Comparison of ENCODE assay signal across 21 cellular contexts in the genomic region with DNA sequence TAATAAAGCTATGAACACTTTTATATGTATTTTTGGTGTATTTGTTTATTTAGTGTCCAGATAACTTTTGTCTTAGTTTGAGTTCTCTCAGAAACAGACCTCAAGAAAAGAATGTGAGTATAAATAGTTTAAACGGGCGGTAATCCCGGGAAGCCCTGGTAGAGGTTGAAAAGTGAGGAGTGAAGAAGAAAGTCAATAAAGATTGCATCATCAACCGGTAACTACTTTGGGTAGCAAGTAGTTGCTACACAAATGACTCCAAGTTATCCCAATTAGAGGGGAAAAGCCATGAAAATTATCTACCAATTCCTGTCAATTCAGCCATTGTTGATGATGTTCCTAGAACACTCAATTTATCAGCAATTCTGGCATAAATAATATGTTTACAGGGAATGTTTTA.
DNase-seq lines count a peak whose midpoint lies in the region; ATAC-seq, FAIRE-seq and TF ChIP-seq lines count a peak whose summit lies in the region.
"Had no signal": no experiment of that assay in that cellular context is flagged by ENCODE, and none has a peak within 500 bp of the region (broad histone marks: within the 10 kb centered on the region; RNA-seq: fewer than 3 reads in every experiment).

No MANE protein-coding gene starts in this region.

- CTCF ChIA-PET in Calu3 (lab: Charles Lee): no interaction called here
- CTCF ChIA-PET in K562 (lab: Yijun Ruan, JAX; ENCODE audit: low intra/inter-chr PET ratio): no interaction called here
- CTCF ChIA-PET in T-cell (lab: Charles Lee): no interaction called here

- FAIRE-seq in K562 (lab: Jason Lieb, UNC): no peak
- FAIRE-seq: A549, HTR-8/SVneo had no signal

- no peak overlapping the region for H3K9ac ChIP-seq in K562 (ENCODE audit: insufficient read depth in 1 of 2, low read depth in 2 of 2, low read length in 2 of 2)

- no peak overlapping the region for H3K4me2 ChIP-seq in K562 (ENCODE audit: insufficient read depth, low read length)
- H3K4me2 ChIP-seq: A549, GM23338 had no signal

- no peak overlapping the region for H2AFZ ChIP-seq in K562 (ENCODE audit: low read depth, low read length)
- H2AFZ ChIP-seq: GM23338 had no signal

- DNase-seq in Calu3 (no peak), K562 (ENCODE audit: extremely low read depth in 1 of 4, low spot score in 3 of 4) (no peak), left lobe of liver (ENCODE audit: low spot score) (no peak), right lobe of liver (no peak), T-cell (no peak), GM19238 (ENCODE audit: insufficient read length, low spot score) (no peak)
- DNase-seq: AML-193; Caco-2; CD4-positive, alpha-beta T cell; DMS153; DMS79 treated with DMSO at 0.1 percent for 48 hours; GF-D8; H7; HFFc6 had no signal

- in situ Hi-C loops in K562 (cut with MboI): no loop called here

- H3K27ac ChIP-seq in K562 (ENCODE audit: extremely low read depth, low read depth, low read length) (no peak overlapping the region), right lobe of liver (no peak overlapping the region)
- H3K27ac ChIP-seq: 22Rv1, A549, C4-2B had no signal

- BruUV-seq in Calu3 (replicated peaks; lab: Mats Ljungman, UMichigan) (no TSS peak), K562 (replicated peaks; lab: Mats Ljungman, UMichigan) (no TSS peak)

- no peaks in the 10 kb centered on the region for H3K9me1 ChIP-seq in K562 (ENCODE audit: control insufficient read depth, insufficient read depth, low read length)

- TF ChIP-seq RAD21 in K562 (CRISPR knock-in tag; conservative IDR thresholded peaks at IDR 0.05 in 1 of 2, IDR thresholded peaks at IDR 0.05 in 1 of 2): no peak

- ATAC-seq in K562 (no peak), left lobe of liver (peak; percentile 64), right lobe of liver (peak; percentile 36 to 63 (median 56)), GM19455 (IDR thresholded peaks at IDR 0.05; ENCODE audit: unreplicated experiment) (no peak), T-cell (replicated peaks in 1 of 4) (no peak)
- ATAC-seq: A549, GM23338, HCT116 had no signal

- H3K27me3 ChIP-seq in K562 (ENCODE audit: control insufficient read depth in 2 of 2, insufficient read depth in 2 of 2, low read length in 2 of 2) (no peaks in the 10 kb centered on the region), right lobe of liver (no peaks in the 10 kb centered on the region)

- H3K27me3 Mint-ChIP-seq in Calu3 (ENCODE audit: unreplicated experiment): no peaks in the 10 kb centered on the region
- H3K27me3 Mint-ChIP-seq in T-cell: no peaks in the 10 kb centered on the region
- H3K27me3 Mint-ChIP-seq: CD4-positive, alpha-beta T cell had no signal

- no peak overlapping the region for H3K4me3 Mint-ChIP-seq in Calu3 (ENCODE audit: low read depth, unreplicated experiment)
- no peak overlapping the region for H3K4me3 Mint-ChIP-seq in T-cell
- H3K4me3 Mint-ChIP-seq: CD4-positive, alpha-beta T cell; GM23338; HFFc6 had no signal

- peaks cover 33% of the 10 kb centered on the region for H3K4me1 Mint-ChIP-seq in Calu3 (ENCODE audit: low read depth, unreplicated experiment)
- no peaks in the 10 kb centered on the region for H3K4me1 Mint-ChIP-seq in T-cell
- H3K4me1 Mint-ChIP-seq: GM23338 had no signal

- H3K27ac Mint-ChIP-seq in Calu3 (ENCODE audit: unreplicated experiment) (peak overlapping the region; percentile 65), T-cell (no peak overlapping the region)
- H3K27ac Mint-ChIP-seq: CD4-positive, alpha-beta T cell; GM23338; HFFc6 had no signal

- TF ChIP-seq EP300 in K562 (IDR thresholded peaks at IDR 0.05; ENCODE audit: low read length): no peak

- H3K9me3 ChIP-seq in K562 (replicated peaks; ENCODE audit: control insufficient read depth, insufficient read depth, low read depth, low read length) (0 out of 2 replicates have a peak, but pooled peaks cover 2% of the 10 kb centered on the region), right lobe of liver (no peaks in the 10 kb centered on the region)
- H3K9me3 ChIP-seq: A549, Caco-2 had no signal

- TF ChIP-seq POLR2A in K562 (conservative IDR thresholded peaks at IDR 0.05) (no peak), right lobe of liver (IDR thresholded peaks at IDR 0.05) (no peak)

- peaks cover 5% of the 10 kb centered on the region for H3K9me3 Mint-ChIP-seq in Calu3 (ENCODE audit: low read depth, unreplicated experiment)
- H3K9me3 Mint-ChIP-seq in T-cell: peaks cover 10 to 20% (median 16%) of the 10 kb centered on the region in 3 donors
- H3K9me3 Mint-ChIP-seq: GM23338, HFFc6 had no signal

- H3K79me2 ChIP-seq in K562 (ENCODE audit: control insufficient read depth, insufficient read depth, low read length): no peaks in the 10 kb centered on the region

- H3K36me3 ChIP-seq in K562 (ENCODE audit: control insufficient read depth, insufficient read depth, low read length) (no peaks in the 10 kb centered on the region), right lobe of liver (no peaks in the 10 kb centered on the region)

- 0% methylated on average over 4 of the region's 4 CpGs for WGBS in K562 (ENCODE audit: insufficient coverage, low coverage, missing lambda C conversion rate)
- 44% methylated on average over 4 of the region's 4 CpGs for WGBS in right lobe of liver (ENCODE audit: insufficient coverage, low coverage, low lambda C conversion rate, missing lambda C conversion rate)

- no peak overlapping the region for H3K4me3 ChIP-seq in K562
- H3K4me3 ChIP-seq in right lobe of liver: no peak overlapping the region
- H3K4me3 ChIP-seq: A549, GM23338 had no signal

- H3K4me1 ChIP-seq in K562 (replicated peaks in 1 of 2; ENCODE audit: control insufficient read depth in 2 of 2, insufficient read depth in 2 of 2, low read length in 2 of 2) (no peaks in the 10 kb centered on the region), right lobe of liver (no peaks in the 10 kb centered on the region)
- H3K4me1 ChIP-seq: A549, Caco-2 had no signal

- H4K20me1 ChIP-seq in K562 (replicated peaks; ENCODE audit: control insufficient read depth, insufficient read depth, low read length): no peaks in the 10 kb centered on the region

- intact Hi-C loops in Calu3 (cut with micrococcal nuclease; ENCODE audit: unreplicated experiment) (no loop called here), K562 (cut with micrococcal nuclease) (no loop called here), right lobe of liver (cut with DNase I) (no loop called here)

- POLR2A ChIA-PET in K562 (lab: Yijun Ruan, JAX): no interaction called here
- POLR2A ChIA-PET in T-cell (lab: Charles Lee): no interaction called here

- TF ChIP-seq CTCF in Calu3 (IDR thresholded peaks at IDR 0.05; ENCODE audit: unreplicated experiment) (no peak), K562 (IDR thresholded peaks at IDR 0.05 in 2 of 3, conservative IDR thresholded peaks at IDR 0.05 in 1 of 3; ENCODE audit: insufficient read depth in 2 of 3, low read depth in 1 of 3, low read length in 3 of 3) (no peak), right lobe of liver (IDR thresholded peaks at IDR 0.05) (no peak)

- H3K36me3 Mint-ChIP-seq in Calu3 (ENCODE audit: insufficient read depth, unreplicated experiment) (peaks cover 6% of the 10 kb centered on the region), T-cell (no peaks in the 10 kb centered on the region)

TF ChIP-seq in K562, 482 proteins besides CTCF, POLR2A, EP300 and RAD21:
- TF ChIP-seq SLC30A9 (CRISPR knock-in tag; IDR thresholded peaks at IDR 0.05) (no peak), YY1 (IDR thresholded peaks at IDR 0.05; ENCODE audit: borderline replicate concordance in 1 of 3, control insufficient read depth in 1 of 3, extremely low read depth in 1 of 3, insufficient read depth in 3 of 3, insufficient read length in 1 of 3, insufficient replicate concordance in 2 of 3, low read depth in 1 of 3, low read length in 2 of 3) (no peak), CEBPG (CRISPR knock-in tag; IDR thresholded peaks at IDR 0.05) (no peak), CEBPG (tag; conservative IDR thresholded peaks at IDR 0.05 in 1 of 2, IDR thresholded peaks at IDR 0.05 in 1 of 2) (peak in 1 of 2 experiments; percentile 40; a peak in 1 of 4 replicates), BRF1 (IDR thresholded peaks at IDR 0.05; ENCODE audit: borderline replicate concordance, extremely low read depth, insufficient read length) (no peak), LARP7 (IDR thresholded peaks at IDR 0.05) (no peak), RFX7 (CRISPR knock-in tag; IDR thresholded peaks at IDR 0.05) (no peak)
- TF ChIP-seq, protein P1, sequence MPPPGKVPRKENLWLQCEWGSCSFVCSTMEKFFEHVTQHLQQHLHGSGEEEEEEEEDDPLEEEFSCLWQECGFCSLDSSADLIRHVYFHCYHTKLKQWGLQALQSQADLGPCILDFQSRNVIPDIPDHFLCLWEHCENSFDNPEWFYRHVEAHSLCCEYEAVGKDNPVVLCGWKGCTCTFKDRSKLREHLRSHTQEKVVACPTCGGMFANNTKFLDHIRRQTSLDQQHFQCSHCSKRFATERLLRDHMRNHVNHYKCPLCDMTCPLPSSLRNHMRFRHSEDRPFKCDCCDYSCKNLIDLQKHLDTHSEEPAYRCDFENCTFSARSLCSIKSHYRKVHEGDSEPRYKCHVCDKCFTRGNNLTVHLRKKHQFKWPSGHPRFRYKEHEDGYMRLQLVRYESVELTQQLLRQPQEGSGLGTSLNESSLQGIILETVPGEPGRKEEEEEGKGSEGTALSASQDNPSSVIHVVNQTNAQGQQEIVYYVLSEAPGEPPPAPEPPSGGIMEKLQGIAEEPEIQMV (tag; conservative IDR thresholded peaks at IDR 0.05; ENCODE audit: low read depth): no peak
- TF ChIP-seq, protein P2, sequence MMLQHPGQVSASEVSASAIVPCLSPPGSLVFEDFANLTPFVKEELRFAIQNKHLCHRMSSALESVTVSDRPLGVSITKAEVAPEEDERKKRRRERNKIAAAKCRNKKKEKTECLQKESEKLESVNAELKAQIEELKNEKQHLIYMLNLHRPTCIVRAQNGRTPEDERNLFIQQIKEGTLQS (IDR thresholded peaks at IDR 0.05): peak; percentile 26; the same call in 1 of the 2 replicates
- TF ChIP-seq, protein P2 (CRISPR knock-in tag; conservative IDR thresholded peaks at IDR 0.05): no peak

Comparison
In these comparisons a context has a peak if more than half of its experiments do, and no peak if none do; other contexts are left out.
1. ATAC-seq: peak in left lobe of liver (single experiment) and right lobe of liver (4 of 4); none in K562 (single experiment), GM19455 (single experiment) and T-cell (0 of 4).